In genomic region chr6:157236040-157236725, GRCh38 we compare ENCODE assay signal across 1 cellular context.
TF ChIP-seq lines count a peak whose summit lies in the region.

No MANE protein-coding gene starts in this region.

TF ChIP-seq in IMR-90, 13 proteins besides CTCF, POLR2A, EP300 and RAD21:
- TF ChIP-seq ELK1 (IDR thresholded peaks at IDR 0.05; ENCODE audit: borderline replicate concordance, low read depth, low read length): no peak
- TF ChIP-seq USF2 (IDR thresholded peaks at IDR 0.05; ENCODE audit: low read depth, low read length): no peak
- no peak for TF ChIP-seq SMC3 (IDR thresholded peaks at IDR 0.05; ENCODE audit: low read depth, low read length)
- no peak for TF ChIP-seq BHLHE40 (IDR thresholded peaks at IDR 0.05; ENCODE audit: low read depth, low read length)
- no peak for TF ChIP-seq FOS (IDR thresholded peaks at IDR 0.05; ENCODE audit: low read depth, low read length)
- TF ChIP-seq NFE2L2 (IDR thresholded peaks at IDR 0.05; ENCODE audit: low read depth, low read length): no peak
- TF ChIP-seq MXI1 (IDR thresholded peaks at IDR 0.05; ENCODE audit: borderline replicate concordance, low read depth, low read length): no peak
TF ChIP-seq in IMR-90: peak in this region for 0.
